8 cellular contexts compared by ENCODE assay signal in the genomic region with DNA sequence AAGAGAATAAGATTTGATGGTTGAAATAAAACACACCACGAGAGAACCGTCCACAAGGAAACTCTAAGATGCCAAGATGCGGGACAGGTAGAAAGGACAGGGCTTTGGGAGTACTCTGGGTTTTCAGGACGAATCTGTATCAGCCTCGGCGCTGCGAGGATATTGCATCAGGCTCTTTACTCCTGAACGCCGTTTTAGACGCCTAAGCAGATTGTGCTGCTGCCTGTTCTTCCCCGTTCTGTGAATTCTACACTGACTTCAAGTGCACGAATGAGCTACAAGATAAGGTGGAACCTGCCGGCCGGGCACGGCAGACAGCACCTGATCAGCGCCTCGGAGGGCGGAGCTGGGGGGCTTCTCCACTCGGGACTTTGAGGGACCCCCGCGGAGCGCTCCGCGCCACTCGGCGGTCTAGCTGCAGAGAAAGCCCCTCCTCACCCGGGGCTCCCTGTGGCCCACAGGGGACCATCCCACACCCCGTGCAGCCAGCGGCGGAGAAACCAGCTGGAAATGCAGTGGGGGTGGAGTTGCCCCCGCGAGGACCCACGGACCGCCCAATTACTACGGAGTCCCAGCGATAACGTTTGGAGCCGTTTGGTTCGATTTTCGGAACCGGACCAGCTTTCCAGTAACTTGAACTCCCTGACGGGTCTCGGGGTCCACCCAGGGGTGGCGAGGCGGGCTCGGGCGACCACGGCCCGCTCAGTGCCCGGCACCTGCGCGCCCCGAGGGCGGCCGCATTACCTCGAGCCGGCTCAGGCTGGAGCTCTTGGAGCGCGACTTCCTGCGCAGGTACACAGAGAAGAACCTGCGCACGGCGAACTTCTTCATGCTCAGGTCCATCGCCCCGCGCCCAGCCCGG. TPM values are rescaled to one million over a fixed set of nuclear protein-coding genes. Genes with fewer than 3 reads are reported as not detected.
A peak's percentile ranks its signal among the peaks of the same experiment; 100 is the strongest.
DNase-seq lines count a peak whose midpoint lies in the region; ATAC-seq and TF ChIP-seq lines count a peak whose summit lies in the region.

No MANE protein-coding gene starts in this region.

- DNase-seq in DMS79 treated with DMSO at 0.1 percent for 48 hours (lab: John Stamatoyannopoulos, UW) = peak; percentile 52
- peak; percentile 54 for DNase-seq in NCI-H345 (lab: John Stamatoyannopoulos, UW)
- peak; percentile 14 for DNase-seq in activated T-helper 2 cell treated with anti-CD3 and anti-CD28 coated beads, Interferon-gamma antibody, Interleukin-2, Interleukin-4, amounts not matched to agents 10 μg/mL and 5 μg/mL and 100 μg/mL, durations not matched to agents 14 hours and 24 hours and 36 hours (ENCODE audit: low spot score)
- DNase-seq in foreskin keratinocyte = peak in 1 of 2 donors; percentile 43
- DNase-seq in ovary = peak; percentile 39 to 67 (median 63)
- DNase-seq in ACHN = no peak
- no peak for DNase-seq in kidney glomerular epithelial cell (lab: John Stamatoyannopoulos, UW)

- H3K27ac ChIP-seq in HEK293 (ENCODE audit: extremely low read depth, low read depth, low read length) (peak overlapping the region; percentile 3; the same call in 1 of the 2 replicates), foreskin keratinocyte (no peak overlapping the region), ovary (peak overlapping the region; percentile 49 to 60)

- POLR2A ChIA-PET in HEK293 (lab: Yijun Ruan, JAX) = interaction anchor here (0.7 to 2.8 kb wide), 9 partner anchors 14 to 137 kb away, joined by 3 to 14 read pairs (median 4); no protein-coding TSS in a partner anchor

- no peak for TF ChIP-seq POLR2A in ovary (IDR thresholded peaks at IDR 0.05)

- peaks cover 23% of the 10 kb centered on the region for H3K4me1 Mint-ChIP-seq in activated T-helper 2 cell treated with anti-CD3 and anti-CD28 coated beads, Interferon-gamma antibody, Interleukin-2, Interleukin-4, amounts not matched to agents 10 μg/mL and 5 μg/mL and 100 μg/mL, durations not matched to agents 14 hours and 24 hours and 36 hours (ENCODE audit: low read depth)

- H3K36me3 Mint-ChIP-seq in activated T-helper 2 cell treated with anti-CD3 and anti-CD28 coated beads, Interferon-gamma antibody, Interleukin-2, Interleukin-4, amounts not matched to agents 10 μg/mL and 5 μg/mL and 100 μg/mL, durations not matched to agents 14 hours and 24 hours and 36 hours (ENCODE audit: low read depth) = no peaks in the 10 kb centered on the region

- H3K4me3 Mint-ChIP-seq in activated T-helper 2 cell treated with anti-CD3 and anti-CD28 coated beads, Interferon-gamma antibody, Interleukin-2, Interleukin-4, amounts not matched to agents 10 μg/mL and 5 μg/mL and 100 μg/mL, durations not matched to agents 14 hours and 24 hours and 36 hours (ENCODE audit: low read depth) = peak overlapping the region; percentile 78

- in situ Hi-C loops in ACHN (cut with HindIII; ENCODE audit: low pct_ligation_motif_present, low pct_unique_long_range_greater_than_20kb, low sequenced_read_pairs) = no loop called here

- H3K4me1 ChIP-seq in HEK293 (ENCODE audit: control insufficient read depth, insufficient read depth, low read length) = peaks cover 2% of the 10 kb centered on the region
- no peaks in the 10 kb centered on the region for H3K4me1 ChIP-seq in foreskin keratinocyte
- peaks cover 11% of the 10 kb centered on the region for H3K4me1 ChIP-seq in ovary (ENCODE audit: insufficient read depth)

- ATAC-seq in foreskin keratinocyte = peak; percentile 9

- H3K4me3 ChIP-seq in HEK293 (ENCODE audit: low read depth, low read length) (peak overlapping the region; percentile 45), ovary (peak overlapping the region; percentile 56)

- WGBS in ovary, 3 donors = 1% methylated on average over 66 to 67 of the region's 67 CpGs

- H3K27me3 ChIP-seq in foreskin keratinocyte (peaks cover 8% of the 10 kb centered on the region), ovary (no peaks in the 10 kb centered on the region)

- no peak overlapping the region for H3K27ac Mint-ChIP-seq in activated T-helper 2 cell treated with anti-CD3 and anti-CD28 coated beads, Interferon-gamma antibody, Interleukin-2, Interleukin-4, amounts not matched to agents 10 μg/mL and 5 μg/mL and 100 μg/mL, durations not matched to agents 14 hours and 24 hours and 36 hours

- H3K9me3 Mint-ChIP-seq in activated T-helper 2 cell treated with anti-CD3 and anti-CD28 coated beads, Interferon-gamma antibody, Interleukin-2, Interleukin-4, amounts not matched to agents 10 μg/mL and 5 μg/mL and 100 μg/mL, durations not matched to agents 14 hours and 24 hours and 36 hours = no peaks in the 10 kb centered on the region

- CTCF ChIA-PET in HEK293 (lab: Yijun Ruan, JAX) = interaction anchor here (0.6 to 1.1 kb wide), 4 partner anchors 112 to 245 kb away, joined by 3 to 4 read pairs (median 3); no protein-coding TSS in a partner anchor

- intact Hi-C loops in activated T-helper 2 cell treated with anti-CD3 and anti-CD28 coated beads, Interferon-gamma antibody, Interleukin-2, Interleukin-4, amounts not matched to agents 10 μg/mL and 5 μg/mL and 100 μg/mL, durations not matched to agents 14 hours and 24 hours and 36 hours (cut with micrococcal nuclease) = loop anchor here (1.0 to 10.0 kb wide), 8 partner anchors 84 to 724 kb away; partner anchors contain the start of genes CEP43, MPC1 and SFT2D1
- intact Hi-C loops in ovary (cut with DNase I) = no loop called here

- peaks cover 57% of the 10 kb centered on the region for H3K27me3 Mint-ChIP-seq in activated T-helper 2 cell treated with anti-CD3 and anti-CD28 coated beads, Interferon-gamma antibody, Interleukin-2, Interleukin-4, amounts not matched to agents 10 μg/mL and 5 μg/mL and 100 μg/mL, durations not matched to agents 14 hours and 24 hours and 36 hours (ENCODE audit: low read depth)

- H3K36me3 ChIP-seq in HEK293 (ENCODE audit: control insufficient read depth in 2 of 2, insufficient read depth in 1 of 2, low read length in 2 of 2) (no peaks in the 10 kb centered on the region), ovary (no peaks in the 10 kb centered on the region)

- no peak for TF ChIP-seq CTCF in HEK293 (tag by site-specific recombination; IDR thresholded peaks at IDR 0.05)
- no peak for TF ChIP-seq CTCF in foreskin keratinocyte (conservative IDR thresholded peaks at IDR 0.05)
- no peak for TF ChIP-seq CTCF in ovary (IDR thresholded peaks at IDR 0.05)

- H3K9me3 ChIP-seq in HEK293 (ENCODE audit: control insufficient read depth, insufficient read depth, low read depth, low read length) (no peaks in the 10 kb centered on the region), ovary (no peaks in the 10 kb centered on the region)

- TF ChIP-seq EP300 in ovary (IDR thresholded peaks at IDR 0.05) = no peak

TF ChIP-seq in HEK293, 187 proteins besides CTCF, POLR2A, EP300 and RAD21 (continues in another document):
- TF ChIP-seq ZBTB17 (tag by site-specific recombination; IDR thresholded peaks at IDR 0.05) (peak; percentile 70), KLF9 (tag by site-specific recombination; IDR thresholded peaks at IDR 0.05; ENCODE audit: low read depth) (peak; percentile 34; the same call in 1 of the 2 replicates), GLIS2 (tag by site-specific recombination; IDR thresholded peaks at IDR 0.05) (peak; percentile 97), OSR2 (tag by site-specific recombination; IDR thresholded peaks at IDR 0.05) (no peak), SP2 (tag by site-specific recombination; IDR thresholded peaks at IDR 0.05) (peak; percentile 15; the same call in 1 of the 2 replicates), ZNF585B (tag by site-specific recombination; IDR thresholded peaks at IDR 0.05) (peak; percentile 63), ZNF677 (tag by site-specific recombination; IDR thresholded peaks at IDR 0.05) (no peak), ZNF274 (IDR thresholded peaks at IDR 0.05; ENCODE audit: low read length) (no peak), ZNF274 (tag by site-specific recombination; IDR thresholded peaks at IDR 0.05; ENCODE audit: borderline replicate concordance) (no peak), GLIS1 (tag by site-specific recombination; IDR thresholded peaks at IDR 0.05) (peak; percentile 83), ZNF10 (tag by site-specific recombination; IDR thresholded peaks at IDR 0.05) (peak; percentile 77), ZNF521 (tag by site-specific recombination; IDR thresholded peaks at IDR 0.05) (no peak), ZNF311 (tag by site-specific recombination; IDR thresholded peaks at IDR 0.05; ENCODE audit: borderline replicate concordance) (no peak), ZXDB (tag by site-specific recombination; IDR thresholded peaks at IDR 0.05) (0 out of 2 replicates have a peak, but pooled peaks have one; percentile 22)
- TF ChIP-seq, protein P1, sequence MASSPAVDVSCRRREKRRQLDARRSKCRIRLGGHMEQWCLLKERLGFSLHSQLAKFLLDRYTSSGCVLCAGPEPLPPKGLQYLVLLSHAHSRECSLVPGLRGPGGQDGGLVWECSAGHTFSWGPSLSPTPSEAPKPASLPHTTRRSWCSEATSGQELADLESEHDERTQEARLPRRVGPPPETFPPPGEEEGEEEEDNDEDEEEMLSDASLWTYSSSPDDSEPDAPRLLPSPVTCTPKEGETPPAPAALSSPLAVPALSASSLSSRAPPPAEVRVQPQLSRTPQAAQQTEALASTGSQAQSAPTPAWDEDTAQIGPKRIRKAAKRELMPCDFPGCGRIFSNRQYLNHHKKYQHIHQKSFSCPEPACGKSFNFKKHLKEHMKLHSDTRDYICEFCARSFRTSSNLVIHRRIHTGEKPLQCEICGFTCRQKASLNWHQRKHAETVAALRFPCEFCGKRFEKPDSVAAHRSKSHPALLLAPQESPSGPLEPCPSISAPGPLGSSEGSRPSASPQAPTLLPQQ (tag by site-specific recombination; IDR thresholded peaks at IDR 0.05) = 0 out of 2 replicates have a peak, but pooled peaks have one; percentile 36

RNA-seq across cellular contexts. Expression of gene RPS6KA2, which starts 0.6 kb away (rescaled TPM):
- 2.1 and 2.2 TPM in 2 replicates for total RNA-seq in activated T-helper 2 cell treated with anti-CD3 and anti-CD28 coated beads, Interferon-gamma antibody, Interleukin-2, Interleukin-4, amounts not matched to agents 10 μg/mL and 5 μg/mL and 100 μg/mL, durations not matched to agents 14 hours and 24 hours and 36 hours
- total RNA-seq in foreskin keratinocyte (8.3 and 8.9 TPM in 2 replicates), ovary (10 to 100 TPM; 25.2 to 75.5 (median 49.9) TPM)
- polyA plus RNA-seq in foreskin keratinocyte (2.9 and 3.2 TPM in 2 replicates), ovary (10 to 100 TPM; 24.4 to 48.1 TPM)

RNA-seq across cellular contexts. Expression of gene RAMACL, which starts 39.9 kb away (rescaled TPM):
- 0.32 TPM in 1 of 2 replicates, not detected in the other for total RNA-seq in activated T-helper 2 cell treated with anti-CD3 and anti-CD28 coated beads, Interferon-gamma antibody, Interleukin-2, Interleukin-4, amounts not matched to agents 10 μg/mL and 5 μg/mL and 100 μg/mL, durations not matched to agents 14 hours and 24 hours and 36 hours
- total RNA-seq in foreskin keratinocyte (0.17 and 0.18 TPM in 2 replicates), ovary (1 to 10 TPM in 6 of 7 donors, under 1 TPM in 1; 0.91 to 6.4 (median 1.8) TPM)
- polyA plus RNA-seq in foreskin keratinocyte (0.12 and 0.19 TPM in 2 replicates), ovary (under 1 TPM; 0.16 to 0.20 TPM)

Comparison
In these comparisons a context has a peak if more than half of its experiments do, and no peak if none do; other contexts are left out.
1. DNase-seq: peak in DMS79 treated with DMSO at 0.1 percent for 48 hours (single experiment), NCI-H345 (single experiment), activated T-helper 2 cell treated with anti-CD3 and anti-CD28 coated beads, Interferon-gamma antibody, Interleukin-2, Interleukin-4, amounts not matched to agents 10 μg/mL and 5 μg/mL and 100 μg/mL, durations not matched to agents 14 hours and 24 hours and 36 hours (single experiment) and ovary (5 of 5); none in ACHN (single experiment) and kidney glomerular epithelial cell (single experiment).